ENCODE assay signal across 20 cellular contexts in genomic region chr6:125477849-125478248, GRCh38.
DNase-seq lines count a peak whose midpoint lies in the region; ATAC-seq and TF ChIP-seq lines count a peak whose summit lies in the region.
"Had no signal": no experiment of that assay in that cellular context is flagged by ENCODE, and none has a peak within 500 bp of the region (broad histone marks: within the 10 kb centered on the region; RNA-seq: fewer than 3 reads in every experiment).

No MANE protein-coding gene starts in this region.

- intact Hi-C loops in Right ventricle myocardium inferior (cut with DNase I) (no loop called here), tibial artery (cut with DNase I; ENCODE audit: low total_unique reads) (no loop called here), mammary epithelial cell (cut with micrococcal nuclease) (no loop called here)

- no peaks in the 10 kb centered on the region for H4K20me1 ChIP-seq in mammary epithelial cell (ENCODE audit: insufficient read depth, low read length)
- H4K20me1 ChIP-seq: BLaER1 had no signal

- DNase-seq in Right ventricle myocardium inferior (ENCODE audit: missing footprints) (no peak), right atrium auricular region (ENCODE audit: low spot score) (no peak), dedifferentiated amniotic fluid mesenchymal stem cell (ENCODE audit: extremely low spot score) (peak; percentile 18), mesenchymal stem cell (peak; percentile 19), tibial artery (no peak), mammary epithelial cell (no peak), substantia nigra (lab: John Stamatoyannopoulos, UW) (no peak), GF-D8 (lab: John Stamatoyannopoulos, UW) (no peak)
- DNase-seq: CD8-positive, alpha-beta T cell; DMS79; HFFc6; NCI-H1105 treated with DMSO at 0.1 percent for 48 hours; NCI-H1694 treated with DMSO at 0.1 percent for 48 hours; NCI-H2107; NCI-H2227 treated with DMSO at 0.1 percent for 48 hours; NCI-H524; PC-9 had no signal

- no peaks in the 10 kb centered on the region for H3K36me3 ChIP-seq in right atrium auricular region
- H3K36me3 ChIP-seq in mesenchymal stem cell (ENCODE audit: control insufficient read depth in 1 of 2, insufficient read depth in 2 of 2, low read depth in 1 of 2, low read length in 2 of 2), result no peaks in the 10 kb centered on the region
- no peaks in the 10 kb centered on the region for H3K36me3 ChIP-seq in tibial artery
- no peaks in the 10 kb centered on the region for H3K36me3 ChIP-seq in mammary epithelial cell (ENCODE audit: insufficient read depth, low read length)
- H3K36me3 ChIP-seq: BLaER1 had no signal

- 67% methylated on average over 3 of the region's 3 CpGs for WGBS in mesenchymal stem cell
- WGBS in mammary epithelial cell (ENCODE audit: low coverage, missing lambda C conversion rate), result 39% methylated on average over 3 of the region's 3 CpGs

- H3K4me3 ChIP-seq in right atrium auricular region (no peak overlapping the region), mesenchymal stem cell (ENCODE audit: insufficient read depth in 1 of 2, low read depth in 1 of 2, low read length in 2 of 2) (no peak overlapping the region), tibial artery (no peak overlapping the region), mammary epithelial cell (replicated peaks in 1 of 3; ENCODE audit: insufficient read depth in 1 of 3, low read depth in 2 of 3, low read length in 3 of 3) (no peak overlapping the region)
- H3K4me3 ChIP-seq: BLaER1, GM12878, PC-9 had no signal

- no peak overlapping the region for H3K4ac ChIP-seq in mesenchymal stem cell (ENCODE audit: low read depth in 1 of 2, low read length in 2 of 2)

- H3K27me3 ChIP-seq in right atrium auricular region (no peaks in the 10 kb centered on the region), mesenchymal stem cell (ENCODE audit: control insufficient read depth in 1 of 2, insufficient read depth in 1 of 2, low read length in 2 of 2) (peaks cover 0 to 3% of the 10 kb centered on the region in 2 experiments), tibial artery (no peaks in the 10 kb centered on the region), mammary epithelial cell (ENCODE audit: insufficient read depth, low read length) (peaks cover 2% of the 10 kb centered on the region)
- H3K27me3 ChIP-seq: BLaER1 had no signal

- peak; percentile 84 for ATAC-seq in Right ventricle myocardium inferior
- ATAC-seq: CD8-positive, alpha-beta T cell; GM12878 had no signal

- dilution Hi-C loops in mammary epithelial cell (cut with HindIII; ENCODE audit: low sequenced_read_pairs), result no loop called here

- H3K9ac ChIP-seq in mesenchymal stem cell (ENCODE audit: low read length), result peak overlapping the region; percentile 45
- H3K9ac ChIP-seq in mammary epithelial cell (ENCODE audit: insufficient read depth, low read length), result no peak overlapping the region
- H3K9ac ChIP-seq: BLaER1 had no signal

- no peaks in the 10 kb centered on the region for H3K9me3 ChIP-seq in right atrium auricular region
- H3K9me3 ChIP-seq in mesenchymal stem cell (ENCODE audit: control insufficient read depth, low read length), result no peaks in the 10 kb centered on the region
- H3K9me3 ChIP-seq in tibial artery, result no peaks in the 10 kb centered on the region
- H3K9me3 ChIP-seq in mammary epithelial cell (replicated peaks; ENCODE audit: insufficient read depth, low read length), result no peaks in the 10 kb centered on the region
- H3K9me3 ChIP-seq: BLaER1 had no signal

- H4K8ac ChIP-seq in mesenchymal stem cell (ENCODE audit: low read length), result no peak overlapping the region

- H2BK12ac ChIP-seq in mesenchymal stem cell (ENCODE audit: low read length in 2 of 2), result no peak overlapping the region

- no peak overlapping the region for H2BK120ac ChIP-seq in mesenchymal stem cell (ENCODE audit: low read depth, low read length)

- no TSS peak for BruUV-seq in mammary epithelial cell (replicated peaks; lab: Mats Ljungman, UMichigan)

- in situ Hi-C loops in mammary epithelial cell (cut with MboI; ENCODE audit: low sequenced_read_pairs in 2 of 2), result no loop called here

- no peaks in the 10 kb centered on the region for H3K79me2 ChIP-seq in mammary epithelial cell (ENCODE audit: insufficient read depth, low read length)

- CTCF ChIA-PET in mammary epithelial cell (lab: Charles Lee; ENCODE audit: low non-redundant PET), result no interaction called here

- H2AFZ ChIP-seq in mesenchymal stem cell (ENCODE audit: low read depth, low read length), result no peak overlapping the region
- no peak overlapping the region for H2AFZ ChIP-seq in mammary epithelial cell (ENCODE audit: low read depth, low read length)
- H2AFZ ChIP-seq: PC-9 had no signal

- no peak overlapping the region for H2BK15ac ChIP-seq in mesenchymal stem cell (ENCODE audit: low read depth, poor library complexity, severe bottlenecking)

- H2BK5ac ChIP-seq in mesenchymal stem cell (ENCODE audit: low read depth, low read length, poor library complexity, severe bottlenecking), result no peak overlapping the region

- no peak overlapping the region for H3K18ac ChIP-seq in mesenchymal stem cell (ENCODE audit: low read depth in 1 of 2, low read length in 2 of 2)

- H3K4me2 ChIP-seq in mesenchymal stem cell (ENCODE audit: low read length, poor library complexity, severe bottlenecking) (no peak overlapping the region), mammary epithelial cell (ENCODE audit: insufficient read depth, low read depth, low read length) (no peak overlapping the region)
- H3K4me2 ChIP-seq: PC-9 had no signal

- H3K79me1 ChIP-seq in mesenchymal stem cell (replicated peaks; ENCODE audit: low read length, poor library complexity, severe bottlenecking), result no peaks in the 10 kb centered on the region

- no peak overlapping the region for H4K91ac ChIP-seq in mesenchymal stem cell (ENCODE audit: low read length)

- no peak for TF ChIP-seq CTCF in right atrium auricular region (IDR thresholded peaks at IDR 0.05)
- TF ChIP-seq CTCF in tibial artery (IDR thresholded peaks at IDR 0.05), result peak in 1 of 2 experiments; percentile 10
- no peak for TF ChIP-seq CTCF in mammary epithelial cell (conservative IDR thresholded peaks at IDR 0.05 in 1 of 2, IDR thresholded peaks at IDR 0.05 in 1 of 2; ENCODE audit: extremely low read depth in 1 of 2, insufficient read depth in 1 of 2, low read depth in 1 of 2, low read length in 2 of 2)

- H3K14ac ChIP-seq in mesenchymal stem cell (ENCODE audit: low read length in 2 of 2), result no peak overlapping the region

- no peak overlapping the region for H3K23ac ChIP-seq in mesenchymal stem cell (ENCODE audit: low read length in 2 of 2)

- no peaks in the 10 kb centered on the region for H3K4me1 ChIP-seq in right atrium auricular region
- no peaks in the 10 kb centered on the region for H3K4me1 ChIP-seq in mesenchymal stem cell (ENCODE audit: control insufficient read depth, insufficient read depth, low read depth, low read length)
- peaks cover 0 to 52% (median 20%) of the 10 kb centered on the region in 4 donors for H3K4me1 ChIP-seq in tibial artery
- H3K4me1 ChIP-seq in mammary epithelial cell (ENCODE audit: insufficient read depth, low read length), result no peaks in the 10 kb centered on the region

- no peak overlapping the region for H2AK5ac ChIP-seq in mesenchymal stem cell (ENCODE audit: low read length, severe bottlenecking)

- no peak overlapping the region for H3K27ac ChIP-seq in right atrium auricular region
- no peak overlapping the region for H3K27ac ChIP-seq in mesenchymal stem cell (ENCODE audit: low read length, poor library complexity, severe bottlenecking)
- peak overlapping the region; percentile 47 to 58 for H3K27ac ChIP-seq in tibial artery
- no peak overlapping the region for H3K27ac ChIP-seq in mammary epithelial cell (ENCODE audit: insufficient read depth, low read depth, low read length)
- no peak overlapping the region for H3K27ac ChIP-seq in substantia nigra (ENCODE audit: low read depth, low read length, poor library complexity, severe bottlenecking)
- H3K27ac ChIP-seq: 22Rv1, BLaER1, PC-9 had no signal

Comparison
In these comparisons a context has a peak if more than half of its experiments do, and no peak if none do; other contexts are left out.
1. DNase-seq: peak in dedifferentiated amniotic fluid mesenchymal stem cell (single experiment) and mesenchymal stem cell (single experiment); none in Right ventricle myocardium inferior (single experiment), right atrium auricular region (single experiment), tibial artery (0 of 2), mammary epithelial cell (single experiment), substantia nigra (0 of 49) and GF-D8 (single experiment).
2. H3K27ac ChIP-seq: peak in tibial artery (2 of 2); none in right atrium auricular region (0 of 2), mesenchymal stem cell (single experiment), mammary epithelial cell (single experiment) and substantia nigra (single experiment).